Comparison of ENCODE assay signal across 8 cellular contexts in genomic region chrX:63350551-63350950, GRCh38. TPM values are rescaled to one million over a fixed set of nuclear protein-coding genes. Genes with fewer than 3 reads are reported as not detected.
A peak's percentile ranks its signal among the peaks of the same experiment; 100 is the strongest.
DNase-seq lines count a peak whose midpoint lies in the region; ATAC-seq, FAIRE-seq and TF ChIP-seq lines count a peak whose summit lies in the region.

No MANE protein-coding gene starts in this region.

- ATAC-seq in HG02759 (IDR thresholded peaks at IDR 0.05; ENCODE audit: unreplicated experiment), result peak; percentile 40

- no peaks in the 10 kb centered on the region for H3K9me3 ChIP-seq in ovary

- intact Hi-C loops in ovary (cut with DNase I), result no loop called here

- WGBS in ovary, 3 donors, result 26 to 31% (median 30%) methylated on average over 15 of the region's 15 CpGs

- no peak for FAIRE-seq in frontal cortex (lab: Jason Lieb, UNC)

- DNase-seq in stimulated activated CD4-positive, alpha-beta T cell treated with anti-CD3 and anti-CD28 coated beads, Interleukin-2, amount 100 ng/mL, for 24 hours, result peak; percentile 21 to 22
- DNase-seq in stimulated activated CD4-positive, alpha-beta T cell treated with anti-CD3 and anti-CD28 coated beads, Interleukin-4, amount 100 ng/mL, for 4 hours, result no peak
- DNase-seq in NCI-H2107 (lab: John Stamatoyannopoulos, UW) (peak; percentile 42), germinal center (ENCODE audit: low spot score) (peak; percentile 12), ovary (peak; percentile 14 to 38 (median 24)), frontal cortex (ENCODE audit: low spot score in 2 of 2) (no peak)
- DNase-seq in activated T-cell treated with anti-CD3 and anti-CD28 coated beads, Interleukin-2, amount 50 U/mL, for 48 hours, result peak; percentile 33 to 48

- no peak for TF ChIP-seq EP300 in ovary (IDR thresholded peaks at IDR 0.05)

- H3K36me3 ChIP-seq in ovary, result no peaks in the 10 kb centered on the region

- no peaks in the 10 kb centered on the region for H3K4me1 ChIP-seq in ovary (ENCODE audit: insufficient read depth)

- H3K4me3 ChIP-seq in ovary, result peak overlapping the region; percentile 53

- TF ChIP-seq POLR2A in ovary (IDR thresholded peaks at IDR 0.05), result no peak

- no peaks in the 10 kb centered on the region for H3K27me3 ChIP-seq in ovary

- TF ChIP-seq CTCF in ovary (IDR thresholded peaks at IDR 0.05), result no peak

- peak overlapping the region in 1 of 2 donors; percentile 39 for H3K27ac ChIP-seq in ovary

RNA-seq across cellular contexts. Expression of gene SPIN4, which starts 0.6 kb away (rescaled TPM):
- 1 to 10 TPM; 2.3 to 6.3 (median 4.5) TPM for total RNA-seq in ovary
- 1 to 10 TPM; 2.6 to 3.8 TPM for polyA plus RNA-seq in ovary
- 9.0 TPM for total RNA-seq in frontal cortex

Comparison
In these comparisons a context has a peak if more than half of its experiments do, and no peak if none do; other contexts are left out.
1. DNase-seq: peak in stimulated activated CD4-positive, alpha-beta T cell treated with anti-CD3 and anti-CD28 coated beads, Interleukin-2, amount 100 ng/mL, for 24 hours (2 of 2), NCI-H2107 (single experiment), activated T-cell treated with anti-CD3 and anti-CD28 coated beads, Interleukin-2, amount 50 U/mL, for 48 hours (2 of 2), germinal center (single experiment) and ovary (5 of 5); none in stimulated activated CD4-positive, alpha-beta T cell treated with anti-CD3 and anti-CD28 coated beads, Interleukin-4, amount 100 ng/mL, for 4 hours (0 of 2) and frontal cortex (0 of 2).